ENCODE assay signal across 8 cellular contexts in genomic region chr3:134294302-134294925, GRCh38. TPM values are rescaled to one million over a fixed set of nuclear protein-coding genes. Genes with fewer than 3 reads are reported as not detected.
DNase-seq lines count a peak whose midpoint lies in the region; ATAC-seq and TF ChIP-seq lines count a peak whose summit lies in the region.

No MANE protein-coding gene starts in this region.

- H3K79me2 ChIP-seq in MM.1S (ENCODE audit: low read length), result no peaks in the 10 kb centered on the region
- no peaks in the 10 kb centered on the region for H3K79me2 ChIP-seq in hepatocyte

- H3K36me3 ChIP-seq in MM.1S (replicated peaks; ENCODE audit: insufficient read depth, low read length) (no peaks in the 10 kb centered on the region), hepatocyte (replicated peaks; ENCODE audit: insufficient read depth, low read depth) (no peaks in the 10 kb centered on the region), left ventricle myocardium inferior (no peaks in the 10 kb centered on the region)

- H3K9ac ChIP-seq in MM.1S (ENCODE audit: low read length), result no peak overlapping the region

- H4K20me1 ChIP-seq in MM.1S (ENCODE audit: insufficient read depth, low read length) (peaks cover 4% of the 10 kb centered on the region; the same call in 1 of the 2 replicates), hepatocyte (ENCODE audit: insufficient read depth, poor library complexity, severe bottlenecking) (no peaks in the 10 kb centered on the region)

- intact Hi-C loops in left ventricle myocardium inferior (cut with micrococcal nuclease), result no loop called here

- peak; percentile 100 for ATAC-seq in GM21529 (IDR thresholded peaks at IDR 0.05; ENCODE audit: unreplicated experiment)

- H2AFZ ChIP-seq in MM.1S (ENCODE audit: low read length) (no peak overlapping the region), hepatocyte (no peak overlapping the region)

- H3F3A ChIP-seq in MM.1S (ENCODE audit: insufficient read depth, low read length), result peaks cover 14% of the 10 kb centered on the region

- H3K9me3 ChIP-seq in MM.1S (replicated peaks; ENCODE audit: insufficient read depth, low read length) (no peaks in the 10 kb centered on the region), hepatocyte (ENCODE audit: low read depth) (peaks cover 3% of the 10 kb centered on the region), left ventricle myocardium inferior (replicated peaks) (peaks cover 9% of the 10 kb centered on the region)

- H3K4me3 ChIP-seq in MM.1S (ENCODE audit: low read length) (no peak overlapping the region; the same call in 1 of the 2 replicates), hepatocyte (no peak overlapping the region), left ventricle myocardium inferior (no peak overlapping the region)

- DNase-seq in Daoy (ENCODE audit: low read depth) (peak; percentile 27), MM.1S (peak; percentile 93), anterior cingulate cortex (lab: John Stamatoyannopoulos, UW) (no peak), hepatocyte (ENCODE audit: low spot score) (no peak), left ventricle myocardium inferior (no peak), NCI-H2227 (lab: John Stamatoyannopoulos, UW; ENCODE audit: unreplicated experiment) (no peak)
- DNase-seq in activated naive CD8-positive, alpha-beta T cell treated with anti-CD3 and anti-CD28 coated beads, Interleukin-2, amount 50 U/mL, for 16 hours (ENCODE audit: low read depth, low spot score), result peak; percentile 10

- H3K4me1 ChIP-seq in MM.1S (ENCODE audit: low read length) (peaks cover 15% of the 10 kb centered on the region), hepatocyte (ENCODE audit: insufficient read depth) (peaks cover 8% of the 10 kb centered on the region), left ventricle myocardium inferior (peaks cover 17% of the 10 kb centered on the region)

- 77% methylated on average over 5 of the region's 5 CpGs for WGBS in hepatocyte (ENCODE audit: low lambda C conversion rate, missing lambda C conversion rate)

- H3K27me3 ChIP-seq in MM.1S (replicated peaks; ENCODE audit: insufficient read depth, low read length), result peaks cover 86% of the 10 kb centered on the region
- no peaks in the 10 kb centered on the region for H3K27me3 ChIP-seq in hepatocyte
- H3K27me3 ChIP-seq in left ventricle myocardium inferior (ENCODE audit: low read depth), result no peaks in the 10 kb centered on the region

- H3K27ac ChIP-seq in MM.1S (ENCODE audit: low read length) (no peak overlapping the region), hepatocyte (no peak overlapping the region), left ventricle myocardium inferior (replicated peaks) (no peak overlapping the region)

- TF ChIP-seq CTCF in MM.1S (IDR thresholded peaks at IDR 0.05; ENCODE audit: low read length), result no peak
- TF ChIP-seq CTCF in hepatocyte (IDR thresholded peaks at IDR 0.05; ENCODE audit: poor library complexity), result no peak
- TF ChIP-seq CTCF in left ventricle myocardium inferior (IDR thresholded peaks at IDR 0.05; ENCODE audit: borderline replicate concordance), result no peak

- H3K9me2 ChIP-seq in MM.1S (replicated peaks; ENCODE audit: insufficient read depth, low read length), result no peaks in the 10 kb centered on the region
- H3K9me2 ChIP-seq in hepatocyte (replicated peaks; ENCODE audit: insufficient read depth), result no peaks in the 10 kb centered on the region

- H3K4me2 ChIP-seq in MM.1S (ENCODE audit: low read depth, low read length) (peak overlapping the region; percentile 55), hepatocyte (no peak overlapping the region)

RNA-seq across cellular contexts. Expression of gene RYK, which starts 43.8 kb away (rescaled TPM):
- total RNA-seq in Daoy (2014; rRNA removed; shearing (Covaris generic)), result 86.1 and 87.6 TPM in 2 replicates
- total RNA-seq in hepatocyte (99.5 and 102 TPM in 2 replicates), left ventricle myocardium inferior (32.3 TPM)
- 56.5 and 66.3 TPM in 2 replicates for polyA plus RNA-seq in hepatocyte

Comparison
In these comparisons a context has a peak if more than half of its experiments do, and no peak if none do; other contexts are left out.
1. DNase-seq: peak in Daoy (single experiment), MM.1S (single experiment) and activated naive CD8-positive, alpha-beta T cell treated with anti-CD3 and anti-CD28 coated beads, Interleukin-2, amount 50 U/mL, for 16 hours (single experiment); none in anterior cingulate cortex (0 of 58), hepatocyte (single experiment), left ventricle myocardium inferior (single experiment) and NCI-H2227 (single experiment).